Comparison of ENCODE assay signal across 8 cellular contexts in the genomic region with DNA sequence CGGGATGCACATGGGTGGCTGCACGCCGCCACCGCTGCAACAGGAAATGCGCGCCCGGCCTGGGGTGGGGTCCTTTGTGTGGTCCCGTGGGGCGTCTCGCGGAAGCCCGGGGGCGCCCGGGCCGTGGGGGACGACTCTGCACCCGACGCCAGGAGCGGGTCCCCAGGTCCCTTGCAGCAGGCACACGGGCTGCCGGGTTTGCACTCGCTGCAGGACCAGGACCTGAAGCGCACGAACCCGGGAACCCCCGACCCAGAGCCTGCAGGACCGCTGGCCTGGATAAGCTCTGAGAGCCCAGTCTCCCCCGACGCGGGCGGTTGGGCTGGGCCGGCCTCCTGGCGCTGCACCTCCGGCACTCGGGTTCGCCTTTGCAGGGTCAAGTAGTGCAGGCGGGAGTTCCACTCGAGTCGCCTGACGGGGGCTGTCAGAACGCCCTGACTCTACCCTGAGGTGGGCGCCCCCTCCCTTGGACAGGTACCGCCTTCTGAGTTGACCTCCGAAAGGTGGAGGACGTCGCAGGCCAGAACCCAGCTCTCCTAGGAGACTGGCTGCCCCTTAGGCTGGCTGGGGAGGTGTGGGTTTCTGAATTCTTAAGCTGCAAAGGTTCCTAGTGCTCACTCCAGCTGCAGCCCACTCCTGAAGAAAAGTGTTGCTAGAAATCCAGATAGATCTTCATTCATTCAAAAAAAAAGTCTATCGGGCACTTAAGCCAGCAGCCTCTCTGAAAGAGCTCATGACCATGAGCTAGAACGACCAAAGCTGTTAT.
DNase-seq lines count a peak whose midpoint lies in the region; ATAC-seq and TF ChIP-seq lines count a peak whose summit lies in the region.

No MANE protein-coding gene starts in this region.

- no peak for TF ChIP-seq CTCF in AG09309 (IDR thresholded peaks at IDR 0.05; ENCODE audit: control insufficient read depth, insufficient read depth, low read depth, low read length, missing control alignments)
- no peak for TF ChIP-seq CTCF in choroid plexus epithelial cell (conservative IDR thresholded peaks at IDR 0.05; ENCODE audit: low read depth, low read length)

- H3K4me3 ChIP-seq in AG09309 (ENCODE audit: control insufficient read depth, low read depth, low read length) (peak overlapping the region; percentile 30), choroid plexus epithelial cell (ENCODE audit: low read depth, low read length) (peak overlapping the region; percentile 58)

- H3K4me3 Mint-ChIP-seq in memory B cell = peak overlapping the region; percentile 54

- H3K9me3 Mint-ChIP-seq in memory B cell = no peaks in the 10 kb centered on the region

- peaks cover 35% of the 10 kb centered on the region for H3K4me1 Mint-ChIP-seq in memory B cell

- peak; percentile 5 for ATAC-seq in GM18867 (IDR thresholded peaks at IDR 0.05; ENCODE audit: unreplicated experiment)
- no peak for ATAC-seq in memory B cell (ENCODE audit: low read depth)

- H3K27me3 Mint-ChIP-seq in memory B cell = no peaks in the 10 kb centered on the region

- peak overlapping the region; percentile 83 for H3K27ac Mint-ChIP-seq in memory B cell

- no peaks in the 10 kb centered on the region for H3K36me3 Mint-ChIP-seq in memory B cell

- DNase-seq in AG09309 (ENCODE audit: low read depth) (no peak), M059J (ENCODE audit: low read depth) (peak; percentile 35), choroid plexus epithelial cell (ENCODE audit: low read depth) (peak; percentile 31), memory B cell (ENCODE audit: low spot score in 2 of 2) (no peak), ureter (ENCODE audit: low spot score) (peak; percentile 62), LoVo (ENCODE audit: low spot score) (no peak)
- DNase-seq in stimulated activated naive CD4-positive, alpha-beta T cell treated with Interleukin-2 at 50 U/mL for 16 hours (lab: John Stamatoyannopoulos, UW) = no peak

Comparison
In these comparisons a context has a peak if more than half of its experiments do, and no peak if none do; other contexts are left out.
1. DNase-seq: peak in M059J (single experiment), choroid plexus epithelial cell (single experiment) and ureter (single experiment); none in AG09309 (single experiment), memory B cell (0 of 2), stimulated activated naive CD4-positive, alpha-beta T cell treated with Interleukin-2 at 50 U/mL for 16 hours (single experiment) and LoVo (single experiment).